In the genomic region with DNA sequence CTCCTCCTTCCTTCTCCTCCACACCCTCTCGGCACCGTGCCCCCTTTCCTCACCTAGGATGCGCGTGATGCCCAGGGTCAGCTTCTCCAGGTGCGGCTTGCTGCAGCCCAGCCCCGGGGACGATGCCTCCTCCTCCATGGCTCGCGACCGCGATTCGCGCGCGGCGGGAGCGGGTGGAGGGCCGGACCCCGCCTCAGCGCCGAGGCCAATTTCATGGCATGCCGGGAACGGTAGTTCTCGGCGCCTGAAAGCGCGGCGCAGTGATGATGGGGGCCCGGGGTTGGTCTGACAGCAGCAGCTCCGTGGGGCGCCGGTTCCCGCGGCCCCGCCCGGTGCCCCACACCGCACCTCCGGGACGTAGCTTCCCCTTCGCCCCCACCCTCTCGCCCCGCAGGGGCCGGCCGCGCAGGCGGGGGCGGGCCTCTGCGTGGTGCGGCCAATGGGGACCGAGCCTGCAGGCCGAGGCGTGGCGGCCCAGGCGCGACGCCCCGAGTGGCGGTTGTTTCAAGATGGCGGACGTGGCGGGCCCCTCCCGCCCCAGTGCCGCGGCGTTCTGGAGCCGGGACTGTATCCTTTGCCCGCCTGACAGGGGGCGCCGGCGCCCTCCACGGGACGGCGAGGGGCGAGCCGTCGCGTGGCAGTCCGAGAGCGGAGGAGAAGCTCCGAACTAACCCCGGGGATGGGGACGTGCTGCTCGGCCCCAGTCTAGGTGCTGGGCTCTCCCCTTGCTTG, we compare ENCODE assay signal across 1 cellular context.
TF ChIP-seq lines count a peak whose summit lies in the region.

TSS of gene KIAA1328 (plus strand) at position 498 of the 732 bp plus-strand sequence. CDS start at position 510, 12 bp downstream.
A gene with protein sequence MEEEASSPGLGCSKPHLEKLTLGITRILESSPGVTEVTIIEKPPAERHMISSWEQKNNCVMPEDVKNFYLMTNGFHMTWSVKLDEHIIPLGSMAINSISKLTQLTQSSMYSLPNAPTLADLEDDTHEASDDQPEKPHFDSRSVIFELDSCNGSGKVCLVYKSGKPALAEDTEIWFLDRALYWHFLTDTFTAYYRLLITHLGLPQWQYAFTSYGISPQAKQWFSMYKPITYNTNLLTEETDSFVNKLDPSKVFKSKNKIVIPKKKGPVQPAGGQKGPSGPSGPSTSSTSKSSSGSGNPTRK (minus strand): TSS at position 373 of the 732 bp plus-strand sequence. CDS start 235 bp downstream, at position 138.

TF ChIP-seq in WTC11, 78 proteins besides CTCF, POLR2A, EP300 and RAD21 (continued from another document and continues in another):
- TF ChIP-seq SP1 (CRISPR knock-in tag; conservative IDR thresholded peaks at IDR 0.05) (peak; percentile 74), CREB1 (CRISPR knock-in tag; IDR thresholded peaks at IDR 0.05) (no peak), TP53 (CRISPR knock-in tag; IDR thresholded peaks at IDR 0.05) (no peak), SOX15 (CRISPR knock-in tag; IDR thresholded peaks at IDR 0.05) (no peak), NFYB (CRISPR knock-in tag; conservative IDR thresholded peaks at IDR 0.05; ENCODE audit: low read depth) (0 out of 2 replicates have a peak, but pooled peaks have one; percentile 18), PRRX2 (CRISPR knock-in tag; IDR thresholded peaks at IDR 0.05) (peak; percentile 85; the same call in 1 of the 2 replicates), ZNF512 (CRISPR knock-in tag; IDR thresholded peaks at IDR 0.05; ENCODE audit: borderline replicate concordance) (no peak), ATF6 (CRISPR knock-in tag; IDR thresholded peaks at IDR 0.05) (no peak), SMAD3 (CRISPR knock-in tag; IDR thresholded peaks at IDR 0.05; ENCODE audit: borderline replicate concordance) (peak; percentile 61; the same call in 1 of the 2 replicates), ZNF263 (CRISPR knock-in tag; IDR thresholded peaks at IDR 0.05; ENCODE audit: low read depth) (peak; percentile 61; the same call in 1 of the 2 replicates), GABPB1 (CRISPR knock-in tag; IDR thresholded peaks at IDR 0.05) (peak; percentile 52), ZBTB21 (CRISPR knock-in tag; IDR thresholded peaks at IDR 0.05; ENCODE audit: borderline replicate concordance) (no peak), SMAD4 (CRISPR knock-in tag; IDR thresholded peaks at IDR 0.05) (no peak), CREM (CRISPR knock-in tag; IDR thresholded peaks at IDR 0.05) (peak; percentile 83), USF1 (CRISPR knock-in tag; IDR thresholded peaks at IDR 0.05) (no peak), KAT7 (CRISPR knock-in tag; IDR thresholded peaks at IDR 0.05; ENCODE audit: borderline replicate concordance) (0 out of 2 replicates have a peak, but pooled peaks have one; percentile 39), GRHL2 (CRISPR knock-in tag; IDR thresholded peaks at IDR 0.05; ENCODE audit: insufficient replicate concordance, severe bottlenecking) (no peak), TCF7 (CRISPR knock-in tag; IDR thresholded peaks at IDR 0.05; ENCODE audit: low read depth) (no peak), HMGA2 (CRISPR knock-in tag; IDR thresholded peaks at IDR 0.05) (no peak), ATF1 (CRISPR knock-in tag; IDR thresholded peaks at IDR 0.05) (peak; percentile 10; the same call in 1 of the 2 replicates), ZNF423 (CRISPR knock-in tag; IDR thresholded peaks at IDR 0.05) (no peak)
- TF ChIP-seq, protein P1, sequence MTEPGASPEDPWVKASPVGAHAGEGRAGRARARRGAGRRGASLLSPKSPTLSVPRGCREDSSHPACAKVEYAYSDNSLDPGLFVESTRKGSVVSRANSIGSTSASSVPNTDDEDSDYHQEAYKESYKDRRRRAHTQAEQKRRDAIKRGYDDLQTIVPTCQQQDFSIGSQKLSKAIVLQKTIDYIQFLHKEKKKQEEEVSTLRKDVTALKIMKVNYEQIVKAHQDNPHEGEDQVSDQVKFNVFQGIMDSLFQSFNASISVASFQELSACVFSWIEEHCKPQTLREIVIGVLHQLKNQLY (CRISPR knock-in tag; IDR thresholded peaks at IDR 0.05) = no peak
- TF ChIP-seq, protein P2, sequence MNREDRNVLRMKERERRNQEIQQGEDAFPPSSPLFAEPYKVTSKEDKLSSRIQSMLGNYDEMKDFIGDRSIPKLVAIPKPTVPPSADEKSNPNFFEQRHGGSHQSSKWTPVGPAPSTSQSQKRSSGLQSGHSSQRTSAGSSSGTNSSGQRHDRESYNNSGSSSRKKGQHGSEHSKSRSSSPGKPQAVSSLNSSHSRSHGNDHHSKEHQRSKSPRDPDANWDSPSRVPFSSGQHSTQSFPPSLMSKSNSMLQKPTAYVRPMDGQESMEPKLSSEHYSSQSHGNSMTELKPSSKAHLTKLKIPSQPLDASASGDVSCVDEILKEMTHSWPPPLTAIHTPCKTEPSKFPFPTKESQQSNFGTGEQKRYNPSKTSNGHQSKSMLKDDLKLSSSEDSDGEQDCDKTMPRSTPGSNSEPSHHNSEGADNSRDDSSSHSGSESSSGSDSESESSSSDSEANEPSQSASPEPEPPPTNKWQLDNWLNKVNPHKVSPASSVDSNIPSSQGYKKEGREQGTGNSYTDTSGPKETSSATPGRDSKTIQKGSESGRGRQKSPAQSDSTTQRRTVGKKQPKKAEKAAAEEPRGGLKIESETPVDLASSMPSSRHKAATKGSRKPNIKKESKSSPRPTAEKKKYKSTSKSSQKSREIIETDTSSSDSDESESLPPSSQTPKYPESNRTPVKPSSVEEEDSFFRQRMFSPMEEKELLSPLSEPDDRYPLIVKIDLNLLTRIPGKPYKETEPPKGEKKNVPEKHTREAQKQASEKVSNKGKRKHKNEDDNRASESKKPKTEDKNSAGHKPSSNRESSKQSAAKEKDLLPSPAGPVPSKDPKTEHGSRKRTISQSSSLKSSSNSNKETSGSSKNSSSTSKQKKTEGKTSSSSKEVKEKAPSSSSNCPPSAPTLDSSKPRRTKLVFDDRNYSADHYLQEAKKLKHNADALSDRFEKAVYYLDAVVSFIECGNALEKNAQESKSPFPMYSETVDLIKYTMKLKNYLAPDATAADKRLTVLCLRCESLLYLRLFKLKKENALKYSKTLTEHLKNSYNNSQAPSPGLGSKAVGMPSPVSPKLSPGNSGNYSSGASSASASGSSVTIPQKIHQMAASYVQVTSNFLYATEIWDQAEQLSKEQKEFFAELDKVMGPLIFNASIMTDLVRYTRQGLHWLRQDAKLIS (CRISPR knock-in tag; IDR thresholded peaks at IDR 0.05; ENCODE audit: borderline replicate concordance) = peak; percentile 43; the same call in 1 of the 2 replicates
- TF ChIP-seq, protein P3, sequence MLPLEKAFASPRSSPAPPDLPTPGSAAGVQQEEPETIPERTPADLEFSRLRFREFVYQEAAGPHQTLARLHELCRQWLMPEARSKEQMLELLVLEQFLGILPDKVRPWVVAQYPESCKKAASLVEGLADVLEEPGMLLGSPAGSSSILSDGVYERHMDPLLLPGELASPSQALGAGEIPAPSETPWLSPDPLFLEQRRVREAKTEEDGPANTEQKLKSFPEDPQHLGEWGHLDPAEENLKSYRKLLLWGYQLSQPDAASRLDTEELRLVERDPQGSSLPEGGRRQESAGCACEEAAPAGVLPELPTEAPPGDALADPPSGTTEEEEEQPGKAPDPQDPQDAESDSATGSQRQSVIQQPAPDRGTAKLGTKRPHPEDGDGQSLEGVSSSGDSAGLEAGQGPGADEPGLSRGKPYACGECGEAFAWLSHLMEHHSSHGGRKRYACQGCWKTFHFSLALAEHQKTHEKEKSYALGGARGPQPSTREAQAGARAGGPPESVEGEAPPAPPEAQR (CRISPR knock-in tag; IDR thresholded peaks at IDR 0.05) = peak; percentile 88
- TF ChIP-seq, protein P4, sequence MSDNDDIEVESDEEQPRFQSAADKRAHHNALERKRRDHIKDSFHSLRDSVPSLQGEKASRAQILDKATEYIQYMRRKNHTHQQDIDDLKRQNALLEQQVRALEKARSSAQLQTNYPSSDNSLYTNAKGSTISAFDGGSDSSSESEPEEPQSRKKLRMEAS (CRISPR knock-in tag; IDR thresholded peaks at IDR 0.05) = 0 out of 2 replicates have a peak, but pooled peaks have one; percentile 32
- TF ChIP-seq, protein P5, sequence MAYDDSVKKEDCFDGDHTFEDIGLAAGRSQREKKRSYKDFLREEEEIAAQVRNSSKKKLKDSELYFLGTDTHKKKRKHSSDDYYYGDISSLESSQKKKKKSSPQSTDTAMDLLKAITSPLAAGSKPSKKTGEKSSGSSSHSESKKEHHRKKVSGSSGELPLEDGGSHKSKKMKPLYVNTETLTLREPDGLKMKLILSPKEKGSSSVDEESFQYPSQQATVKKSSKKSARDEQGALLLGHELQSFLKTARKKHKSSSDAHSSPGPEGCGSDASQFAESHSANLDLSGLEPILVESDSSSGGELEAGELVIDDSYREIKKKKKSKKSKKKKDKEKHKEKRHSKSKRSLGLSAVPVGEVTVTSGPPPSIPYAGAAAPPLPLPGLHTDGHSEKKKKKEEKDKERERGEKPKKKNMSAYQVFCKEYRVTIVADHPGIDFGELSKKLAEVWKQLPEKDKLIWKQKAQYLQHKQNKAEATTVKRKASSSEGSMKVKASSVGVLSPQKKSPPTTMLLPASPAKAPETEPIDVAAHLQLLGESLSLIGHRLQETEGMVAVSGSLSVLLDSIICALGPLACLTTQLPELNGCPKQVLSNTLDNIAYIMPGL (CRISPR knock-in tag; IDR thresholded peaks at IDR 0.05) = peak; percentile 86; the same call in 1 of the 2 replicates
- TF ChIP-seq, protein P6, sequence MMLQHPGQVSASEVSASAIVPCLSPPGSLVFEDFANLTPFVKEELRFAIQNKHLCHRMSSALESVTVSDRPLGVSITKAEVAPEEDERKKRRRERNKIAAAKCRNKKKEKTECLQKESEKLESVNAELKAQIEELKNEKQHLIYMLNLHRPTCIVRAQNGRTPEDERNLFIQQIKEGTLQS (CRISPR knock-in tag; conservative IDR thresholded peaks at IDR 0.05) = no peak
- TF ChIP-seq, protein P7, sequence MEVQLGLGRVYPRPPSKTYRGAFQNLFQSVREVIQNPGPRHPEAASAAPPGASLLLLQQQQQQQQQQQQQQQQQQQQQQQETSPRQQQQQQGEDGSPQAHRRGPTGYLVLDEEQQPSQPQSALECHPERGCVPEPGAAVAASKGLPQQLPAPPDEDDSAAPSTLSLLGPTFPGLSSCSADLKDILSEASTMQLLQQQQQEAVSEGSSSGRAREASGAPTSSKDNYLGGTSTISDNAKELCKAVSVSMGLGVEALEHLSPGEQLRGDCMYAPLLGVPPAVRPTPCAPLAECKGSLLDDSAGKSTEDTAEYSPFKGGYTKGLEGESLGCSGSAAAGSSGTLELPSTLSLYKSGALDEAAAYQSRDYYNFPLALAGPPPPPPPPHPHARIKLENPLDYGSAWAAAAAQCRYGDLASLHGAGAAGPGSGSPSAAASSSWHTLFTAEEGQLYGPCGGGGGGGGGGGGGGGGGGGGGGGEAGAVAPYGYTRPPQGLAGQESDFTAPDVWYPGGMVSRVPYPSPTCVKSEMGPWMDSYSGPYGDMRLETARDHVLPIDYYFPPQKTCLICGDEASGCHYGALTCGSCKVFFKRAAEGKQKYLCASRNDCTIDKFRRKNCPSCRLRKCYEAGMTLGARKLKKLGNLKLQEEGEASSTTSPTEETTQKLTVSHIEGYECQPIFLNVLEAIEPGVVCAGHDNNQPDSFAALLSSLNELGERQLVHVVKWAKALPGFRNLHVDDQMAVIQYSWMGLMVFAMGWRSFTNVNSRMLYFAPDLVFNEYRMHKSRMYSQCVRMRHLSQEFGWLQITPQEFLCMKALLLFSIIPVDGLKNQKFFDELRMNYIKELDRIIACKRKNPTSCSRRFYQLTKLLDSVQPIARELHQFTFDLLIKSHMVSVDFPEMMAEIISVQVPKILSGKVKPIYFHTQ (CRISPR knock-in tag; IDR thresholded peaks at IDR 0.05) = 0 out of 2 replicates have a peak, but pooled peaks have one; percentile 12
- TF ChIP-seq, protein P8, sequence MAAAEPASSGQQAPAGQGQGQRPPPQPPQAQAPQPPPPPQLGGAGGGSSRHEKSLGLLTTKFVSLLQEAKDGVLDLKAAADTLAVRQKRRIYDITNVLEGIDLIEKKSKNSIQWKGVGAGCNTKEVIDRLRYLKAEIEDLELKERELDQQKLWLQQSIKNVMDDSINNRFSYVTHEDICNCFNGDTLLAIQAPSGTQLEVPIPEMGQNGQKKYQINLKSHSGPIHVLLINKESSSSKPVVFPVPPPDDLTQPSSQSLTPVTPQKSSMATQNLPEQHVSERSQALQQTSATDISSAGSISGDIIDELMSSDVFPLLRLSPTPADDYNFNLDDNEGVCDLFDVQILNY (CRISPR knock-in tag; IDR thresholded peaks at IDR 0.05) = peak; percentile 96
